8 cellular contexts compared by ENCODE assay signal in the genomic region with DNA sequence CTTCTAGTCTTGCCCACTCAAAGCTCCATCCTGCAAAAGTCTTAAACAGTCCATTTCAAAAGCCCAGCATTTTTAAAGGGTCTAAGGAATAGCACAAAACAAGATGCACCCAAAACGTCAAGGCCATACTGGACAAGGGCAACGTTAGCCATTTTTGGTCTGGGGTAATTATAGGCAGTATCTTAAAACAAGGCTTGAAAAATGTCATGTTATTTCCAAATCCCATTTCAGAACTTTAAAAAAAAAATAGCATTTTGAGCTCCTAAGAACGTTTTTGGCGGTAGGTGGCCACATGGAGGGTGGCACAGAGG. TPM values are rescaled to one million over a fixed set of nuclear protein-coding genes. Genes with fewer than 3 reads are reported as not detected.
DNase-seq lines count a peak whose midpoint lies in the region; ATAC-seq and TF ChIP-seq lines count a peak whose summit lies in the region.

No MANE protein-coding gene starts in this region.

- peak; percentile 1 for ATAC-seq in GM19035 (IDR thresholded peaks at IDR 0.05; ENCODE audit: unreplicated experiment)
- no peak for ATAC-seq in effector memory CD8-positive, alpha-beta T cell (replicated peaks)
- ATAC-seq in GM21825 (IDR thresholded peaks at IDR 0.05; ENCODE audit: unreplicated experiment) = no peak

- no peak for DNase-seq in effector memory CD8-positive, alpha-beta T cell
- DNase-seq in ovary (no peak), hypothalamus (lab: John Stamatoyannopoulos, UW) (no peak), NCI-H82 treated with DMSO at 0.1 percent for 48 hours (lab: John Stamatoyannopoulos, UW; ENCODE audit: unreplicated experiment) (no peak), KG1 (lab: John Stamatoyannopoulos, UW) (no peak)

- no peak for TF ChIP-seq EP300 in ovary (IDR thresholded peaks at IDR 0.05)

- no peaks in the 10 kb centered on the region for H3K27me3 ChIP-seq in ovary

- H3K4me3 Mint-ChIP-seq in effector memory CD8-positive, alpha-beta T cell = peak overlapping the region; percentile 95

- H3K27ac ChIP-seq in KOPT-K1 (ENCODE audit: low read depth, low read length, poor library complexity, severe bottlenecking) (peak overlapping the region; percentile 85), ovary (peak overlapping the region; percentile 92 to 95)

- intact Hi-C loops in ovary (cut with DNase I) = loop anchor here in 2 of 4 donors (2.0 to 5.0 kb wide), 2 partner anchors 48 to 154 kb away; a partner anchor contains a TSS

- peak overlapping the region; percentile 97 to 98 for H3K27ac Mint-ChIP-seq in effector memory CD8-positive, alpha-beta T cell

- peaks cover 29 to 37% of the 10 kb centered on the region in 2 donors for H3K4me1 Mint-ChIP-seq in effector memory CD8-positive, alpha-beta T cell (ENCODE audit: low read depth in 2 of 2)

- H3K9me3 Mint-ChIP-seq in effector memory CD8-positive, alpha-beta T cell = no peaks in the 10 kb centered on the region

- H3K4me3 ChIP-seq in ovary = peak overlapping the region; percentile 85

- H3K4me1 ChIP-seq in ovary (ENCODE audit: insufficient read depth) = peaks cover 5% of the 10 kb centered on the region

- WGBS in ovary, 3 donors = 0% methylated on average over 4 of the region's 4 CpGs

- H3K36me3 ChIP-seq in KOPT-K1 (ENCODE audit: insufficient read depth, low read length) (peaks cover 25% of the 10 kb centered on the region), ovary (no peaks in the 10 kb centered on the region)

- H3K27me3 Mint-ChIP-seq in effector memory CD8-positive, alpha-beta T cell = no peaks in the 10 kb centered on the region

- no peak for TF ChIP-seq CTCF in ovary (IDR thresholded peaks at IDR 0.05)

- TF ChIP-seq POLR2A in ovary (IDR thresholded peaks at IDR 0.05) = no peak

- H3K36me3 Mint-ChIP-seq in effector memory CD8-positive, alpha-beta T cell (ENCODE audit: insufficient read depth) = peaks cover 18% of the 10 kb centered on the region

- H3K9me3 ChIP-seq in KOPT-K1 (ENCODE audit: insufficient read depth, low read length, poor library complexity, severe bottlenecking) (no peaks in the 10 kb centered on the region), ovary (no peaks in the 10 kb centered on the region)

RNA-seq across cellular contexts. Expression of a gene that starts 0.6 kb away (rescaled TPM):
- 100 to 1,000 TPM in 1 of 7 donors, 10 to 100 TPM in 6; 54.6 to 230 (median 84.1) TPM for total RNA-seq in ovary
- 10 to 100 TPM; 33.3 to 57.8 TPM for polyA plus RNA-seq in ovary

RNA-seq across cellular contexts. Expression of a gene that starts 49.1 kb away (rescaled TPM):
- 1 to 10 TPM; 1.2 to 9.4 (median 2.9) TPM for total RNA-seq in ovary
- polyA plus RNA-seq in ovary = 10 to 100 TPM in 1 of 2 donors, 1 to 10 TPM in 1; 2.9 to 12.3 TPM
